1 cellular context compared by ENCODE assay signal in the genomic region with DNA sequence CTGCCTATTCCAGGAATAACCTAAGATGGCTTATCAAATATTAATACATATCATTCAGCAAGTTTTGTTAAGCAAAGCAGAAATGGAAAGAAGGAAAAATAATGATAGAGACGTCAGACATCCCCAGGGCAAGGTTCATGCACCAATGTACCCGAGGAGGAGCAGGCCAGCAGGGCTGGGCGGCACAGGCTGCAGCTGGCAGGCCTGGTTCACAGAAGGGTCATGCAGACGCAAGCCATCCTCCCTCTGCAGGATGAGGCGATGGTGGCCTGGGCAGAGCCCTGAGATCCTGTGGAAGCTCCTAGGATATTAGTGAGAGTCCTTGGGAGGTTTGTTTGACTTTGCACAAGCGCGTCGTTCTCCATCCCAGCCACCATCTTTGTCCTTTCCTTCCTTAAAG.
TF ChIP-seq lines count a peak whose summit lies in the region.

No MANE protein-coding gene starts in this region.

TF ChIP-seq in H1, 55 proteins besides CTCF, POLR2A, EP300 and RAD21:
- no peak for TF ChIP-seq CHD1 (IDR thresholded peaks at IDR 0.05; ENCODE audit: low read depth, low read length)
